8 cellular contexts compared by ENCODE assay signal in genomic region chr19:35549174-35549788, GRCh38. TPM values are rescaled to one million over a fixed set of nuclear protein-coding genes. Genes with fewer than 3 reads are reported as not detected.
DNase-seq lines count a peak whose midpoint lies in the region; ATAC-seq, FAIRE-seq and TF ChIP-seq lines count a peak whose summit lies in the region.

No MANE protein-coding gene starts in this region.

- no peak for FAIRE-seq in H54 (lab: Jason Lieb, UNC)

- TF ChIP-seq EP300 in tibial nerve (IDR thresholded peaks at IDR 0.05): no peak

- WGBS in tibial nerve, 2 donors: 17 to 19% methylated on average over 6 of the region's 6 CpGs

- DNase-seq in CD14-positive monocyte (ENCODE audit: low spot score): no peak
- peak; percentile 89 for DNase-seq in H54 (ENCODE audit: insufficient read length, low spot score)
- peak; percentile 29 for DNase-seq in NCI-H510A treated with DMSO at 0.1 percent for 48 hours (lab: John Stamatoyannopoulos, UW)
- DNase-seq in activated CD4-positive, alpha-beta T cell treated with anti-CD3 and anti-CD28 coated beads for 4 hours: peak; percentile 54 to 62
- DNase-seq in dedifferentiated amniotic fluid mesenchymal stem cell (ENCODE audit: extremely low spot score): peak; percentile 59
- peak; percentile 41 for DNase-seq in middle frontal gyrus (ENCODE audit: extremely low spot score, low spot score)
- DNase-seq in tibial nerve (ENCODE audit: low spot score in 2 of 2): peak in 1 of 2 donors; percentile 33

- TF ChIP-seq CTCF in CD14-positive monocyte (IDR thresholded peaks at IDR 0.05): peak; percentile 72
- peak; percentile 58 to 73 (median 69) for TF ChIP-seq CTCF in tibial nerve (IDR thresholded peaks at IDR 0.05)

- TF ChIP-seq POLR2A in H54 (IDR thresholded peaks at IDR 0.05; ENCODE audit: low read depth, low read length) (no peak), tibial nerve (IDR thresholded peaks at IDR 0.05) (no peak)

- peaks cover 0 to 38% (median 0%) of the 10 kb centered on the region in 3 donors for H3K36me3 ChIP-seq in tibial nerve

- peak overlapping the region in 1 of 2 donors; percentile 34 for H3K4me3 Mint-ChIP-seq in CD14-positive monocyte

- no peaks in the 10 kb centered on the region for H3K9me3 Mint-ChIP-seq in CD14-positive monocyte

- peaks cover 0 to 27% (median 13%) of the 10 kb centered on the region in 4 donors for H3K4me1 ChIP-seq in tibial nerve

- no peaks in the 10 kb centered on the region for H3K27me3 ChIP-seq in tibial nerve

- peak overlapping the region in 3 of 7 donors; percentile 50 to 54 (median 51) for H3K27ac Mint-ChIP-seq in CD14-positive monocyte

- peaks cover 24% of the 10 kb centered on the region for H3K4me1 Mint-ChIP-seq in CD14-positive monocyte

- H3K27ac ChIP-seq in tibial nerve: no peak overlapping the region

- peaks cover 18 to 23% of the 10 kb centered on the region in 2 donors for H3K36me3 Mint-ChIP-seq in CD14-positive monocyte

- no peaks in the 10 kb centered on the region for H3K9me3 ChIP-seq in tibial nerve

- no peak for ATAC-seq in GM19452 (IDR thresholded peaks at IDR 0.05; ENCODE audit: unreplicated experiment)

- intact Hi-C loops in CD14-positive monocyte (cut with micrococcal nuclease): loop anchor here (1.0 to 5.0 kb wide), 2 partner anchors 167 to 168 kb away; partner anchors contain the start of gene KMT2B (in 1 of the 2)

- H3K27me3 Mint-ChIP-seq in CD14-positive monocyte (ENCODE audit: low read depth in 3 of 3): peaks cover 0 to 2% (median 2%) of the 10 kb centered on the region in 3 donors

- no peak overlapping the region for H3K4me3 ChIP-seq in tibial nerve

RNA-seq across cellular contexts. Expression of gene TMEM147, which starts 3.9 kb away (rescaled TPM):
- 100 to 1,000 TPM; 165 TPM for polyA plus RNA-seq in CD14-positive monocyte
- total RNA-seq in tibial nerve: 100 to 1,000 TPM in 1 of 4 donors, 10 to 100 TPM in 3; 63.8 to 103 (median 68.2) TPM

RNA-seq across cellular contexts. Expression of gene ATP4A, which starts 14.2 kb away (rescaled TPM):
- not detected for polyA plus RNA-seq in CD14-positive monocyte
- total RNA-seq in tibial nerve: under 1 TPM in 1 of 4 donors, not detected in 3; 0.63 TPM

RNA-seq across cellular contexts. Expression of gene GAPDHS, which starts 16.0 kb away (rescaled TPM):
- polyA plus RNA-seq in CD14-positive monocyte: not detected
- total RNA-seq in tibial nerve: not detected

RNA-seq across cellular contexts. Expression of gene SBSN, which starts 21.2 kb away (rescaled TPM):
- polyA plus RNA-seq in CD14-positive monocyte: not detected
- total RNA-seq in tibial nerve: not detected

RNA-seq across cellular contexts. Expression of gene DMKN, which starts 35.8 kb away (rescaled TPM):
- polyA plus RNA-seq in CD14-positive monocyte: not detected
- 10 to 100 TPM in 3 of 4 donors, 1 to 10 TPM in 1; 8.2 to 33.5 (median 26.5) TPM for total RNA-seq in tibial nerve
